8 cellular contexts compared by ENCODE assay signal in the genomic region with DNA sequence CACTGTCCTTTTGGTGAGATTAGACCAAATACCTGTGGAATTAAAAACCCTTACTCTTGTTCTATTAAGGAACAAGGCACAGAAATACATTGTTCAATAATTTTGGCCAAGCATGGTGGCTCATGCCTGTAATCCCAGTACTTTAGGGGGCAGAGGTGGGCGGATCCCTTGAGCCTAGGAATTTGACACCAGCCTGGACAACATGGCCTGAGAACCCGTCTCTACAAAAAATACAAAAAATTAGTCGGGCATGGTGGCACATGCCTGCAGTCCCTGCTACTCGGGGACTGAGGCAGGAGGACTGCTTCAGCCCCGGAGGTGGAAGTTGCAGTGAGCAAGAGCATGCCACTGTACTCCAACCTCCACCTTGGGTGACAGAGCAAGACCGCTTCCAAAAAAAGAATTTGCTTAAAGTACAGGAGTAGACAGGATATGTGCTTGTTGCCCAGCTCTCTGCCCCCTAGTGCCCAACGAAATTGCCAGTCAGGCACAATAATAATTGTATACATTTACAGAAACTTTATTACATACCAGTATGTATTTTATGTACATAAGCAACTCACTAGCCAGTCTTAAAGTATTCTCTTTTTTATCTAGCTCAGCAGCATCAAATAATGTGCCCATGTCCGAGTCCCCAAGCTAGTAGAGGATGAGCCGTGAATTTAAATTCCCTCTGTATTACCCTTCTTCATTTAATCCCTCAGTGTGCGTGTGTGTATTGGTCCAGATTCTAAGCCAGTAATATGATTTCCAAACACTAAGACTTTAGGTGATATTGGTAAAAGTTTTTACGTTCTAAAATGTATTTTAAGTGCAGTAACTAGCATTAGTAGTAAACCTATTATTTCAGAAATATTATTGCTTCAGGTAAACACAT. TPM values are rescaled to one million over a fixed set of nuclear protein-coding genes. Genes with fewer than 3 reads are reported as not detected.
DNase-seq lines count a peak whose midpoint lies in the region; ATAC-seq and TF ChIP-seq lines count a peak whose summit lies in the region.

No MANE protein-coding gene starts in this region.

- CTCF ChIA-PET in activated CD8-positive, alpha-beta T cell treated with anti-CD3 and anti-CD28 coated beads, Interleukin-2, amount 10 ng/mL, durations not matched to agents 7 days and 5 days (lab: Charles Lee): interaction anchor here (0.9 to 1.8 kb wide), 5 partner anchors 9 to 109 kb away, joined by 3 to 10 read pairs (median 4); partner anchors contain the start of gene ACSM3

- no peaks in the 10 kb centered on the region for H3K27me3 ChIP-seq in skeletal muscle satellite cell (ENCODE audit: control insufficient read depth, insufficient read depth, low read length)

- peak overlapping the region; percentile 92 for H3K9ac ChIP-seq in skeletal muscle satellite cell (ENCODE audit: low read depth, low read length)

- no peaks in the 10 kb centered on the region for H3K27me3 Mint-ChIP-seq in activated CD8-positive, alpha-beta T cell treated with anti-CD3 and anti-CD28 coated beads, Interleukin-2, amount 10 ng/mL, durations not matched to agents 7 days and 5 days (ENCODE audit: low read depth)

- no peaks in the 10 kb centered on the region for H3K9me3 ChIP-seq in skeletal muscle satellite cell (replicated peaks; ENCODE audit: low read length)

- intact Hi-C loops in left ventricle myocardium superior (cut with micrococcal nuclease): no loop called here

- H3K4me1 ChIP-seq in skeletal muscle satellite cell (ENCODE audit: control insufficient read depth, insufficient read depth, low read length): peaks cover 8% of the 10 kb centered on the region

- peak overlapping the region; percentile 98 for H3K4me2 ChIP-seq in skeletal muscle satellite cell (ENCODE audit: low read length)

- peaks cover 25% of the 10 kb centered on the region for H3K4me1 Mint-ChIP-seq in activated CD8-positive, alpha-beta T cell treated with anti-CD3 and anti-CD28 coated beads, Interleukin-2, amount 10 ng/mL, durations not matched to agents 7 days and 5 days (ENCODE audit: low read depth)

- no peaks in the 10 kb centered on the region for H3K9me3 Mint-ChIP-seq in activated CD8-positive, alpha-beta T cell treated with anti-CD3 and anti-CD28 coated beads, Interleukin-2, amount 10 ng/mL, durations not matched to agents 7 days and 5 days (ENCODE audit: insufficient read depth)

- H3K36me3 ChIP-seq in skeletal muscle satellite cell (ENCODE audit: insufficient read depth, low read length): peaks cover 36% of the 10 kb centered on the region

- H3K27ac ChIP-seq in C4-2B: peak overlapping the region; percentile 94

- TF ChIP-seq CTCF in C4-2B (conservative IDR thresholded peaks at IDR 0.05): peak; percentile 84

- peak; percentile 31 for DNase-seq in HT-29 (ENCODE audit: low spot score)
- DNase-seq in activated CD8-positive, alpha-beta T cell treated with anti-CD3 and anti-CD28 coated beads, Interleukin-2, amount 10 ng/mL, durations not matched to agents 7 days and 5 days: peak; percentile 52
- DNase-seq in left ventricle myocardium superior: no peak
- no peak for DNase-seq in foreskin melanocyte

- peak overlapping the region; percentile 94 for H3K4me3 Mint-ChIP-seq in activated CD8-positive, alpha-beta T cell treated with anti-CD3 and anti-CD28 coated beads, Interleukin-2, amount 10 ng/mL, durations not matched to agents 7 days and 5 days

- H3K36me3 Mint-ChIP-seq in activated CD8-positive, alpha-beta T cell treated with anti-CD3 and anti-CD28 coated beads, Interleukin-2, amount 10 ng/mL, durations not matched to agents 7 days and 5 days (ENCODE audit: low read depth): peaks cover 29% of the 10 kb centered on the region

- peak overlapping the region; percentile 95 for H3K4me3 ChIP-seq in skeletal muscle satellite cell (ENCODE audit: low read length)

- no peak for ATAC-seq in activated CD8-positive, alpha-beta T cell treated with anti-CD3 and anti-CD28 coated beads, Interleukin-2, amount 10 ng/mL, durations not matched to agents 7 days and 5 days
- ATAC-seq in left ventricle myocardium superior: peak; percentile 22
- no peak for ATAC-seq in GM18873 (IDR thresholded peaks at IDR 0.05; ENCODE audit: low FRiP score, unreplicated experiment)
- ATAC-seq in GM18907 (IDR thresholded peaks at IDR 0.05; ENCODE audit: unreplicated experiment): no peak

- POLR2A ChIA-PET in activated CD8-positive, alpha-beta T cell treated with anti-CD3 and anti-CD28 coated beads, Interleukin-2, amount 10 ng/mL, durations not matched to agents 7 days and 5 days (lab: Charles Lee): interaction anchor here (1.4 to 2.6 kb wide), 4 partner anchors 11 to 171 kb away, joined by 4 to 19 read pairs (median 5); partner anchors contain the start of genes ACSM3 and LYRM1

- peak overlapping the region; percentile 98 for H3K27ac Mint-ChIP-seq in activated CD8-positive, alpha-beta T cell treated with anti-CD3 and anti-CD28 coated beads, Interleukin-2, amount 10 ng/mL, durations not matched to agents 7 days and 5 days

RNA-seq across cellular contexts. Expression of gene THUMPD1, which starts 1.4 kb away (rescaled TPM):
- 51.8 and 55.4 TPM in 2 replicates for total RNA-seq in HT-29 (2014; rRNA removed; shearing (Covaris generic))
- 10 to 100 TPM; 39.2 to 43.8 TPM for total RNA-seq in activated CD8-positive, alpha-beta T cell treated with anti-CD3 and anti-CD28 coated beads, Interleukin-2, amount 10 ng/mL, durations not matched to agents 7 days and 5 days
- total RNA-seq in left ventricle myocardium superior: 17.5 TPM
- total RNA-seq in skeletal muscle satellite cell (2012; rRNA removed): 47.0 and 51.5 TPM in 2 replicates

RNA-seq across cellular contexts. Expression of gene ACSM3, which starts 23.6 kb away (rescaled TPM):
- 15.8 and 19.2 TPM in 2 replicates for total RNA-seq in HT-29 (2014; rRNA removed; shearing (Covaris generic))
- 1 to 10 TPM; 5.1 TPM for total RNA-seq in activated CD8-positive, alpha-beta T cell treated with anti-CD3 and anti-CD28 coated beads, Interleukin-2, amount 10 ng/mL, durations not matched to agents 7 days and 5 days
- total RNA-seq in left ventricle myocardium superior: 9.2 TPM
- total RNA-seq in skeletal muscle satellite cell (2012; rRNA removed): 0.25 and 0.87 TPM in 2 replicates

RNA-seq across cellular contexts. Expression of gene ACSM1, which starts 42.8 kb away (rescaled TPM):
- not detected in 2 replicates for total RNA-seq in HT-29 (2014; rRNA removed; shearing (Covaris generic))
- under 1 TPM; 0.26 to 0.31 TPM for total RNA-seq in activated CD8-positive, alpha-beta T cell treated with anti-CD3 and anti-CD28 coated beads, Interleukin-2, amount 10 ng/mL, durations not matched to agents 7 days and 5 days
- total RNA-seq in left ventricle myocardium superior: 0.22 TPM
- not detected in 2 replicates for total RNA-seq in skeletal muscle satellite cell (2012; rRNA removed)

Comparison
In these comparisons a context has a peak if more than half of its experiments do, and no peak if none do; other contexts are left out.
1. DNase-seq: peak in HT-29 (single experiment) and activated CD8-positive, alpha-beta T cell treated with anti-CD3 and anti-CD28 coated beads, Interleukin-2, amount 10 ng/mL, durations not matched to agents 7 days and 5 days (single experiment); none in left ventricle myocardium superior (single experiment) and foreskin melanocyte (single experiment).